Comparison of ENCODE assay signal across 23 cellular contexts in genomic region chr10:1574719-1575118, GRCh38.
"Had no signal": no experiment of that assay in that cellular context is flagged by ENCODE, and none has a peak within 500 bp of the region (broad histone marks: within the 10 kb centered on the region; RNA-seq: fewer than 3 reads in every experiment).

No MANE protein-coding gene starts in this region.

- H3K27me3 Mint-ChIP-seq: activated naive CD8-positive, alpha-beta T cell treated with anti-CD3 and anti-CD28 coated beads, Interleukin-2, amount 10 ng/mL, durations not matched to agents 7 days and 5 days had no signal

- ATAC-seq: activated CD8-positive, alpha-beta T cell treated with anti-CD3 and anti-CD28 coated beads, Interleukin-2, amount 10 ng/mL, durations not matched to agents 7 days and 5 days; T-helper 17 cell; WTC11 had no signal

- H3K27ac ChIP-seq: adrenal gland, Peyer's patch had no signal

- H3K9me3 ChIP-seq: adrenal gland, Peyer's patch had no signal

- H3K4me3 Mint-ChIP-seq: activated CD8-positive, alpha-beta T cell treated with anti-CD3 and anti-CD28 coated beads, Interleukin-2, amount 10 ng/mL, durations not matched to agents 7 days and 5 days; activated naive CD8-positive, alpha-beta T cell treated with anti-CD3 and anti-CD28 coated beads, Interleukin-2, amount 10 ng/mL, durations not matched to agents 7 days and 5 days; T-helper 17 cell; WTC11 had no signal

- H3K36me3 ChIP-seq: adrenal gland, Peyer's patch had no signal

- H3K4me3 ChIP-seq: adrenal gland, Peyer's patch had no signal

- H3K4me1 ChIP-seq: adrenal gland, Peyer's patch had no signal

- H3K27me3 ChIP-seq: adrenal gland, Peyer's patch had no signal

- H3K36me3 Mint-ChIP-seq: activated naive CD8-positive, alpha-beta T cell treated with anti-CD3 and anti-CD28 coated beads, Interleukin-2, amount 10 ng/mL, durations not matched to agents 7 days and 5 days; WTC11 had no signal

- H3K27ac Mint-ChIP-seq: activated CD8-positive, alpha-beta T cell treated with anti-CD3 and anti-CD28 coated beads, Interleukin-2, amount 10 ng/mL, durations not matched to agents 7 days and 5 days; activated naive CD8-positive, alpha-beta T cell treated with anti-CD3 and anti-CD28 coated beads, Interleukin-2, amount 10 ng/mL, durations not matched to agents 7 days and 5 days; T-helper 17 cell; WTC11 had no signal

- DNase-seq: activated CD4-positive, alpha-beta T cell treated with anti-CD3 and anti-CD28 coated beads for 48 hours; activated CD4-positive, alpha-beta T cell treated with anti-CD3 and anti-CD28 coated beads, Interleukin-2, amount 50 U/mL, for 4 hours; activated CD4-positive, CD25-positive, alpha-beta regulatory T cell treated with anti-CD3 and anti-CD28 coated beads, Interleukin-2, amount 50 U/mL, for 72 hours; activated CD8-positive, alpha-beta memory T cell treated with anti-CD3 and anti-CD28 coated beads, Interleukin-2, amount 50 U/mL, for 48 hours; activated CD8-positive, alpha-beta T cell treated with anti-CD3 and anti-CD28 coated beads, Interleukin-2, amount 10 ng/mL, durations not matched to agents 7 days and 5 days; activated naive CD4-positive, alpha-beta T cell treated with anti-CD3 and anti-CD28 coated beads, Interleukin-2, amount 50 U/mL, for 16 hours; activated T-cell treated with anti-CD3 and anti-CD28 coated beads, Interleukin-2, amount 50 U/mL, for 1 hour; adrenal gland; anterior cingulate cortex; caudate nucleus; NCI-H1092; NCI-H1417; NCI-H1930; NCI-H226; NCI-H526; NCI-H774; NK-92 treated with Interleukin-12 subunit alpha and Interleukin-12 subunit beta, amount 100 ng/mL, for 24 hours; SHP77 treated with DMSO at 0.1 percent for 48 hours; T-helper 17 cell; T-helper 9 cell had no signal

- H3K4me1 Mint-ChIP-seq: WTC11 had no signal
